Comparison of ENCODE assay signal across 8 cellular contexts in genomic region chr14:22824711-22825359, GRCh38. TPM values are rescaled to one million over a fixed set of nuclear protein-coding genes. Genes with fewer than 3 reads are reported as not detected.
A peak's percentile ranks its signal among the peaks of the same experiment; 100 is the strongest.
DNase-seq lines count a peak whose midpoint lies in the region; ATAC-seq, FAIRE-seq and TF ChIP-seq lines count a peak whose summit lies in the region.

No MANE protein-coding gene starts in this region.

- H4K91ac ChIP-seq in trophoblast cell (ENCODE audit: low read depth, low read length): peak overlapping the region; percentile 59

- H3K4me1 ChIP-seq in trophoblast cell (ENCODE audit: control insufficient read depth in 1 of 2, insufficient read depth in 2 of 2, low read length in 2 of 2): peaks cover 18 to 22% of the 10 kb centered on the region in 2 experiments

- peak overlapping the region; percentile 80 for H2BK120ac ChIP-seq in trophoblast cell (ENCODE audit: insufficient read depth, low read length, poor library complexity)

- H4K8ac ChIP-seq in trophoblast cell (ENCODE audit: low read depth, low read length): peak overlapping the region; percentile 36

- FAIRE-seq in GM12891 (lab: Jason Lieb, UNC): peak; percentile 40

- no peaks in the 10 kb centered on the region for H3K36me3 Mint-ChIP-seq in chondrocyte (ENCODE audit: low read depth)

- peak overlapping the region; percentile 6 for H3K4ac ChIP-seq in trophoblast cell (ENCODE audit: low read depth, low read length)

- peak overlapping the region; percentile 17 for H3K4me2 ChIP-seq in trophoblast cell (ENCODE audit: low read length)

- no peak overlapping the region for H4K12ac ChIP-seq in trophoblast cell (ENCODE audit: low read depth, low read length)

- TF ChIP-seq CTCF in chondrocyte (IDR thresholded peaks at IDR 0.05): no peak

- H2AFZ ChIP-seq in trophoblast cell (ENCODE audit: insufficient read depth, low read length, poor library complexity): no peak overlapping the region

- peak overlapping the region; percentile 64 for H2BK5ac ChIP-seq in trophoblast cell (ENCODE audit: low read depth, low read length, poor library complexity)

- H3K27ac ChIP-seq in trophoblast cell (ENCODE audit: low read depth, low read length): peak overlapping the region; percentile 77

- H3K9ac ChIP-seq in trophoblast cell (ENCODE audit: low read length): no peak overlapping the region

- H3K27me3 Mint-ChIP-seq in chondrocyte (ENCODE audit: low read depth): no peaks in the 10 kb centered on the region

- WGBS in trophoblast cell (ENCODE audit: extremely low coverage, insufficient coverage, insufficient read length): no CpG with 5 or more reads among the region's 8 CpGs

- H3K36me3 ChIP-seq in trophoblast cell (ENCODE audit: control insufficient read depth in 1 of 2, insufficient read depth in 2 of 2, low read length in 2 of 2): no peaks in the 10 kb centered on the region

- peaks cover 34% of the 10 kb centered on the region for H3K79me1 ChIP-seq in trophoblast cell (ENCODE audit: low read length)

- H3K79me2 ChIP-seq in trophoblast cell (ENCODE audit: control insufficient read depth, insufficient read depth, low read length, poor library complexity): peaks cover 12% of the 10 kb centered on the region

- peak overlapping the region; percentile 72 for H3K27ac Mint-ChIP-seq in chondrocyte (ENCODE audit: unreplicated experiment)

- TF ChIP-seq POLR2A in GM12891 (IDR thresholded peaks at IDR 0.05; ENCODE audit: low read depth, low read length): no peak

- H3K27me3 ChIP-seq in trophoblast cell (ENCODE audit: insufficient read depth, low read length): no peaks in the 10 kb centered on the region

- H2BK12ac ChIP-seq in trophoblast cell (ENCODE audit: low read length): peak overlapping the region; percentile 11

- H3K4me1 Mint-ChIP-seq in chondrocyte (ENCODE audit: low read depth): peaks cover 40% of the 10 kb centered on the region

- no peaks in the 10 kb centered on the region for H3K9me3 Mint-ChIP-seq in chondrocyte (ENCODE audit: low read depth)

- no peak overlapping the region for H3K18ac ChIP-seq in trophoblast cell (ENCODE audit: low read length)

- H3K4me3 ChIP-seq in trophoblast cell (ENCODE audit: low read depth, low read length): no peak overlapping the region

- no peak for DNase-seq in GM12891 (ENCODE audit: insufficient read length, low spot score)
- peak; percentile 91 for DNase-seq in NAMALWA (ENCODE audit: low spot score)
- DNase-seq in chondrocyte (ENCODE audit: low spot score): no peak
- DNase-seq in trophoblast cell: no peak
- DNase-seq in SIG-M5 (lab: John Stamatoyannopoulos, UW): no peak
- DNase-seq in HuH-7 (ENCODE audit: low spot score): no peak
- DNase-seq in activated effector memory CD4-positive, alpha-beta T cell treated with anti-CD3 and anti-CD28 coated beads, Interleukin-2, amount 50 U/mL, for 16 hours: no peak

- H3K23ac ChIP-seq in trophoblast cell (ENCODE audit: low read length): no peak overlapping the region

- no peaks in the 10 kb centered on the region for H3K9me3 ChIP-seq in trophoblast cell (ENCODE audit: insufficient read depth, low read depth, low read length)

- no peak overlapping the region for H2AK5ac ChIP-seq in trophoblast cell (ENCODE audit: low read length)

- no peak overlapping the region for H3K4me3 Mint-ChIP-seq in chondrocyte (ENCODE audit: unreplicated experiment)

- no peak overlapping the region for H3K14ac ChIP-seq in trophoblast cell (ENCODE audit: low read length)

- no peak for ATAC-seq in GM21723 (IDR thresholded peaks at IDR 0.05; ENCODE audit: unreplicated experiment)

TF ChIP-seq in GM12891, 5 proteins besides CTCF, POLR2A, EP300 and RAD21:
- TF ChIP-seq TAF1 (IDR thresholded peaks at IDR 0.05; ENCODE audit: low read depth, low read length) (no peak), POLR2AphosphoS5 (IDR thresholded peaks at IDR 0.05; ENCODE audit: low read depth, low read length) (no peak), SPI1 (IDR thresholded peaks at IDR 0.05; ENCODE audit: low read depth, low read length) (no peak), PAX5 (IDR thresholded peaks at IDR 0.05; ENCODE audit: insufficient read depth, low read length, severe bottlenecking) (no peak), POU2F2 (IDR thresholded peaks at IDR 0.05; ENCODE audit: low read depth, low read length) (no peak)

RNA-seq across cellular contexts. Expression of gene MRPL52, which starts 4.9 kb away (rescaled TPM):
- 188 TPM for polyA plus RNA-seq in GM12891 (2012; ENCODE audit: low read depth, missing spikeins)
- total RNA-seq in chondrocyte: 71.5 to 93.2 TPM (median 74.7 TPM) in 3 replicates
- 216 and 219 TPM in 2 replicates for polyA plus RNA-seq in trophoblast cell (2013)

RNA-seq across cellular contexts. Expression of gene SLC7A7, which starts 9.6 kb away (rescaled TPM):
- 35.4 TPM for polyA plus RNA-seq in GM12891 (2012; ENCODE audit: low read depth, missing spikeins)
- 0.46 to 1.5 TPM (median 1.5 TPM) in 3 replicates for total RNA-seq in chondrocyte
- 44.4 and 49.4 TPM in 2 replicates for polyA plus RNA-seq in trophoblast cell (2013)

RNA-seq across cellular contexts. Expression of gene MMP14, which starts 11.6 kb away (rescaled TPM):
- polyA plus RNA-seq in GM12891 (2012; ENCODE audit: low read depth, missing spikeins): 1.3 TPM
- 486 to 1,030 TPM (median 987 TPM) in 3 replicates for total RNA-seq in chondrocyte
- polyA plus RNA-seq in trophoblast cell (2013): 1,258 and 1,302 TPM in 2 replicates

RNA-seq across cellular contexts. Expression of gene LRP10, which starts 46.7 kb away (rescaled TPM):
- 31.2 TPM for polyA plus RNA-seq in GM12891 (2012; ENCODE audit: low read depth, missing spikeins)
- total RNA-seq in chondrocyte: 124 to 168 TPM (median 167 TPM) in 3 replicates
- polyA plus RNA-seq in trophoblast cell (2013): 32.8 and 36.9 TPM in 2 replicates

RNA-seq across cellular contexts. Expression of gene REM2, which starts 58.2 kb away (rescaled TPM):
- 0.76 TPM for polyA plus RNA-seq in GM12891 (2012; ENCODE audit: low read depth, missing spikeins)
- 0.10 TPM in 1 of 3 replicates, not detected in the others for total RNA-seq in chondrocyte
- polyA plus RNA-seq in trophoblast cell (2013): 0.72 and 0.82 TPM in 2 replicates
